ENCODE assay signal across 8 cellular contexts in the genomic region with DNA sequence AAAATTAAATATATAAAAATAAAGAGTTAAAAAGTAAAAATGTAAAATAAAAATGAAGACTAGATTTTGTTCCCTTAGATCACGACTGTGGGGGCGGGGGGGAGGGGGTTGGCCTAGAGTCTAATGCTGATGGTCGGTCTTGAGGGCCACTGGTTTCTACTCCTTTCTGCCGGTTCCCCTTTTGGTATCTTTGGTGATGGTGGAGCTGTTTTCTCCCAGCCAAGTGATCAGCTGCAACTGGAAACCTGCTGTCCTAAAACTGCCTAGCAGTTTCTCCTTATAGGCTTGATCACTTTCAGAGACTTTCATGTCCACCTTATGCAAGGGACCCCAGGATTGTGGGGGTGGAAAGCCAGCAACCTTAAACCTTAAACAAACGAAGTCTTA. TPM values are rescaled to one million over a fixed set of nuclear protein-coding genes. Genes with fewer than 3 reads are reported as not detected.
DNase-seq lines count a peak whose midpoint lies in the region; ATAC-seq and TF ChIP-seq lines count a peak whose summit lies in the region.

No MANE protein-coding gene starts in this region.

- H3K4me1 Mint-ChIP-seq in activated T-helper 2 cell treated with anti-CD3 and anti-CD28 coated beads, Interferon-gamma antibody, Interleukin-2, Interleukin-4, amounts not matched to agents 10 μg/mL and 5 μg/mL and 100 μg/mL, durations not matched to agents 14 hours and 24 hours and 36 hours (ENCODE audit: low read depth) = peaks cover 28% of the 10 kb centered on the region

- no peaks in the 10 kb centered on the region for H3K27me3 Mint-ChIP-seq in activated T-helper 2 cell treated with anti-CD3 and anti-CD28 coated beads, Interferon-gamma antibody, Interleukin-2, Interleukin-4, amounts not matched to agents 10 μg/mL and 5 μg/mL and 100 μg/mL, durations not matched to agents 14 hours and 24 hours and 36 hours (ENCODE audit: low read depth)

- H3K27me3 ChIP-seq in Karpas-422 (ENCODE audit: low read length) = no peaks in the 10 kb centered on the region
- H3K27me3 ChIP-seq in upper lobe of right lung = no peaks in the 10 kb centered on the region

- H3K27ac ChIP-seq in Karpas-422 (ENCODE audit: low read length) (no peak overlapping the region), upper lobe of right lung (no peak overlapping the region)

- H3K27ac Mint-ChIP-seq in activated T-helper 2 cell treated with anti-CD3 and anti-CD28 coated beads, Interferon-gamma antibody, Interleukin-2, Interleukin-4, amounts not matched to agents 10 μg/mL and 5 μg/mL and 100 μg/mL, durations not matched to agents 14 hours and 24 hours and 36 hours = no peak overlapping the region

- H3K9me2 ChIP-seq in Karpas-422 (replicated peaks; ENCODE audit: insufficient read depth, low read length) = no peaks in the 10 kb centered on the region

- ATAC-seq in upper lobe of right lung (no peak), GM21515 (IDR thresholded peaks at IDR 0.05; ENCODE audit: unreplicated experiment) (no peak)

- no peak for TF ChIP-seq CTCF in upper lobe of right lung (IDR thresholded peaks at IDR 0.05)

- peak overlapping the region; percentile 93 for H3K9ac ChIP-seq in Karpas-422 (ENCODE audit: low read length)

- H3K9me3 Mint-ChIP-seq in activated T-helper 2 cell treated with anti-CD3 and anti-CD28 coated beads, Interferon-gamma antibody, Interleukin-2, Interleukin-4, amounts not matched to agents 10 μg/mL and 5 μg/mL and 100 μg/mL, durations not matched to agents 14 hours and 24 hours and 36 hours = no peaks in the 10 kb centered on the region

- H3K9me3 ChIP-seq in Karpas-422 (ENCODE audit: low read length) (no peaks in the 10 kb centered on the region), upper lobe of right lung (no peaks in the 10 kb centered on the region)

- no peak overlapping the region for H2AFZ ChIP-seq in Karpas-422 (ENCODE audit: low read length)

- peaks cover 20% of the 10 kb centered on the region for H4K20me1 ChIP-seq in Karpas-422 (ENCODE audit: insufficient read depth, low read depth, low read length)

- DNase-seq in GF-D8 (lab: John Stamatoyannopoulos, UW) (peak; percentile 31), Karpas-422 (peak; percentile 67), iPS-NIHi7 (ENCODE audit: extremely low spot score) (peak; percentile 30), upper lobe of right lung (no peak), NCI-H1048 (lab: John Stamatoyannopoulos, UW) (no peak), amniotic stem cell (lab: John Stamatoyannopoulos, UW) (no peak)
- no peak for DNase-seq in activated T-helper 2 cell treated with anti-CD3 and anti-CD28 coated beads, Interferon-gamma antibody, Interleukin-2, Interleukin-4, amounts not matched to agents 10 μg/mL and 5 μg/mL and 100 μg/mL, durations not matched to agents 14 hours and 24 hours and 36 hours (ENCODE audit: low spot score)

- H3K79me2 ChIP-seq in Karpas-422 (ENCODE audit: low read length) = peaks cover 61% of the 10 kb centered on the region

- H3K36me3 ChIP-seq in Karpas-422 (ENCODE audit: insufficient read depth, low read length) (peaks cover 23% of the 10 kb centered on the region), upper lobe of right lung (peaks cover 22% of the 10 kb centered on the region)

- H3K4me3 ChIP-seq in Karpas-422 (ENCODE audit: low read length) (peak overlapping the region; percentile 100), upper lobe of right lung (peak overlapping the region; percentile 95)

- peak overlapping the region; percentile 89 for H3K4me2 ChIP-seq in Karpas-422 (ENCODE audit: low read depth, low read length, poor library complexity, severe bottlenecking)

- peaks cover 29% of the 10 kb centered on the region for H3K36me3 Mint-ChIP-seq in activated T-helper 2 cell treated with anti-CD3 and anti-CD28 coated beads, Interferon-gamma antibody, Interleukin-2, Interleukin-4, amounts not matched to agents 10 μg/mL and 5 μg/mL and 100 μg/mL, durations not matched to agents 14 hours and 24 hours and 36 hours (ENCODE audit: low read depth)

- peak overlapping the region; percentile 90 for H3K4me3 Mint-ChIP-seq in activated T-helper 2 cell treated with anti-CD3 and anti-CD28 coated beads, Interferon-gamma antibody, Interleukin-2, Interleukin-4, amounts not matched to agents 10 μg/mL and 5 μg/mL and 100 μg/mL, durations not matched to agents 14 hours and 24 hours and 36 hours (ENCODE audit: low read depth)

- intact Hi-C loops in activated T-helper 2 cell treated with anti-CD3 and anti-CD28 coated beads, Interferon-gamma antibody, Interleukin-2, Interleukin-4, amounts not matched to agents 10 μg/mL and 5 μg/mL and 100 μg/mL, durations not matched to agents 14 hours and 24 hours and 36 hours (cut with micrococcal nuclease) = loop anchor here (5.0 to 10.0 kb wide), 2 partner anchors 137 to 1230 kb away; a partner anchor contains a TSS
- intact Hi-C loops in upper lobe of right lung (cut with DNase I) = loop anchor here (10.0 kb wide), 1 partner anchor 110 kb away; no protein-coding TSS in a partner anchor

- H3K4me1 ChIP-seq in Karpas-422 (ENCODE audit: low read length) (peaks cover 27% of the 10 kb centered on the region), upper lobe of right lung (peaks cover 24% of the 10 kb centered on the region)

RNA-seq across cellular contexts. Expression of a gene that starts 1.1 kb away (rescaled TPM):
- 18.0 and 19.5 TPM in 2 replicates for total RNA-seq in Karpas-422 (2014; rRNA removed; shearing (Covaris generic); ENCODE audit: low replicate concordance)
- 15.3 and 16.0 TPM in 2 replicates for total RNA-seq in activated T-helper 2 cell treated with anti-CD3 and anti-CD28 coated beads, Interferon-gamma antibody, Interleukin-2, Interleukin-4, amounts not matched to agents 10 μg/mL and 5 μg/mL and 100 μg/mL, durations not matched to agents 14 hours and 24 hours and 36 hours
- total RNA-seq in upper lobe of right lung = 8.0 TPM

RNA-seq across cellular contexts. Expression of a gene that starts 1.5 kb away (rescaled TPM):
- total RNA-seq in Karpas-422 (2014; rRNA removed; shearing (Covaris generic); ENCODE audit: low replicate concordance) = 64.2 and 69.1 TPM in 2 replicates
- total RNA-seq in activated T-helper 2 cell treated with anti-CD3 and anti-CD28 coated beads, Interferon-gamma antibody, Interleukin-2, Interleukin-4, amounts not matched to agents 10 μg/mL and 5 μg/mL and 100 μg/mL, durations not matched to agents 14 hours and 24 hours and 36 hours = 124 and 125 TPM in 2 replicates
- total RNA-seq in upper lobe of right lung = 46.4 TPM

Comparison
In these comparisons a context has a peak if more than half of its experiments do, and no peak if none do; other contexts are left out.
1. DNase-seq: peak in GF-D8 (single experiment), Karpas-422 (single experiment) and iPS-NIHi7 (single experiment); none in activated T-helper 2 cell treated with anti-CD3 and anti-CD28 coated beads, Interferon-gamma antibody, Interleukin-2, Interleukin-4, amounts not matched to agents 10 μg/mL and 5 μg/mL and 100 μg/mL, durations not matched to agents 14 hours and 24 hours and 36 hours (single experiment), upper lobe of right lung (single experiment), NCI-H1048 (single experiment) and amniotic stem cell (single experiment).